13 cellular contexts compared by ENCODE assay signal in genomic region chr7:151598045-151598444, GRCh38.
DNase-seq lines count a peak whose midpoint lies in the region; ATAC-seq and TF ChIP-seq lines count a peak whose summit lies in the region.
"Had no signal": no experiment of that assay in that cellular context is flagged by ENCODE, and none has a peak within 500 bp of the region (broad histone marks: within the 10 kb centered on the region; RNA-seq: fewer than 3 reads in every experiment).

No MANE protein-coding gene starts in this region.

- H3K27me3 ChIP-seq in kidney epithelial cell (ENCODE audit: control insufficient read depth, insufficient read depth, low read length) = no peaks in the 10 kb centered on the region
- H3K27me3 ChIP-seq in tibial artery = no peaks in the 10 kb centered on the region

- no peaks in the 10 kb centered on the region for H3K9me3 ChIP-seq in tibial artery

- H3K36me3 ChIP-seq in kidney epithelial cell (ENCODE audit: control insufficient read depth, insufficient read depth, low read length) = peaks cover 2% of the 10 kb centered on the region
- peaks cover 0 to 14% (median 9%) of the 10 kb centered on the region in 3 donors for H3K36me3 ChIP-seq in tibial artery

- TF ChIP-seq CTCF in AG09319 (IDR thresholded peaks at IDR 0.05; ENCODE audit: low read depth, low read length) = no peak
- TF ChIP-seq CTCF in astrocyte of the cerebellum (IDR thresholded peaks at IDR 0.05; ENCODE audit: low read depth, low read length, missing control alignments) = no peak
- no peak for TF ChIP-seq CTCF in kidney epithelial cell (IDR thresholded peaks at IDR 0.05; ENCODE audit: insufficient read depth, low read length, poor library complexity, severe bottlenecking)
- no peak for TF ChIP-seq CTCF in tibial artery (IDR thresholded peaks at IDR 0.05)

- no peak overlapping the region for H3K27ac ChIP-seq in tibial artery

- H3K4me1 ChIP-seq in tibial artery = peaks cover 0 to 50% (median 29%) of the 10 kb centered on the region in 4 donors

- in situ Hi-C loops in astrocyte of the cerebellum (cut with HindIII; ENCODE audit: low sequenced_read_pairs) = no loop called here

- intact Hi-C loops in tibial artery (cut with DNase I; ENCODE audit: low total_unique reads) = no loop called here

- DNase-seq in AG09319 (ENCODE audit: extremely low read depth, low read depth) (peak; percentile 27), HS-27A (ENCODE audit: low read depth) (peak; percentile 42), astrocyte of the cerebellum (ENCODE audit: low read depth) (peak; percentile 85), kidney epithelial cell (ENCODE audit: low read depth) (peak; percentile 94), tibial artery (no peak), hippocampal formation (lab: John Stamatoyannopoulos, UW) (no peak)
- DNase-seq: activated B cell treated with CpG ODN at 0.5 μM for 24 hours; endodermal cell; MV-4-11; NK-92 treated with Interleukin-12 subunit alpha and Interleukin-12 subunit beta, amount 100 ng/mL, for 24 hours; posterior cingulate gyrus had no signal

- ATAC-seq in HG03095 (IDR thresholded peaks at IDR 0.05; ENCODE audit: unreplicated experiment) = no peak
- no peak for ATAC-seq in HG03039 (IDR thresholded peaks at IDR 0.05; ENCODE audit: unreplicated experiment)

- H3K4me3 ChIP-seq in astrocyte of the cerebellum (ENCODE audit: low read depth, low read length) = no peak overlapping the region
- no peak overlapping the region for H3K4me3 ChIP-seq in kidney epithelial cell (ENCODE audit: low read depth, low read length)
- no peak overlapping the region for H3K4me3 ChIP-seq in tibial artery

Comparison
In these comparisons a context has a peak if more than half of its experiments do, and no peak if none do; other contexts are left out.
1. DNase-seq: peak in AG09319 (single experiment), HS-27A (single experiment), astrocyte of the cerebellum (single experiment) and kidney epithelial cell (single experiment); none in tibial artery (0 of 2) and hippocampal formation (0 of 2).